14 cellular contexts compared by ENCODE assay signal in the genomic region with DNA sequence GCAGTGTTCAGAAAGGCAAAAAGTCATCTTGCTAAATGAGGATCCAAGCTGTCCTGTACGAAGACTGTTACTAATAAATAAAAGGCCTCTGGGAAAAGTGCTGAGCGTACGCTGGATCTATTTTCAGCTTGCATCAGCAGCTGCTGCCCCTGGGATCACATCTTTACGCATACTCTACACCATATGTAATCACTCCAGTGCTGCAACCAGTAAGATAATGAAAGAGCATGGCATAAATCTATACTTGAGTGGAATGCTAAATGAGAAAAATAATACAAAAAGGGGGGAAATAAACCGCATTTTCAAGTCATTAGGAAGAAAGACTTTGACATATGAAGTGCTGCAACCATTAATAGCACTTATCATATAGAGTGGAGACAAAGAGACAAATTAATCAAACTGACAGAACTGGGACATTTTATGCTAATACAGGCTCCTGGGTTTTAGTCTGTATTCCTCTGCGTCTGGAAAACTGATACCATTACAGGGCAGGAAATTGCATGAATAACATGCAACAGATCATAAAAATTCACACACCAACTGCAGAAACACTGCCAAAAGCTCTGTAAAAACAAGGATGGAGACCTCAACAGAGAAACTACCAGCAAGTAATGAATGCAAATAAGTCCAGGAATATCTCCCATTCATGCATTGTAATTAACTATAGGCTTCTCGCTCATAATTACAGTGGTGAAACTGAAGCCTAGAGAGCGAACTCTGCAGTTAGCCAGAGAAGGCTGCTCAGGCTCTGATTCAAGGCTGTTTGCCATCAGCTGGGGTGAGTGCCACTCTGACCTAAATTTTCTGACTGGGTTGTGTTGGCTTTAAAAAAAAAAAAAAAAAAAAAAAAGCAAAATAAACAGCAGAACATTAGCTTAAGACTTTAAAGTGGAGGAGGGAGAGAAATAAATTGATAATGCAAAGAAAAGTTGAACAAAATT.
DNase-seq lines count a peak whose midpoint lies in the region; ATAC-seq and TF ChIP-seq lines count a peak whose summit lies in the region.
"Had no signal": no experiment of that assay in that cellular context is flagged by ENCODE, and none has a peak within 500 bp of the region (broad histone marks: within the 10 kb centered on the region; RNA-seq: fewer than 3 reads in every experiment).

No MANE protein-coding gene starts in this region.

- no peak for TF ChIP-seq CTCF in SK-N-SH (IDR thresholded peaks at IDR 0.05)
- no peak for TF ChIP-seq CTCF in left ventricle myocardium inferior (IDR thresholded peaks at IDR 0.05; ENCODE audit: borderline replicate concordance)

- peaks cover 4% of the 10 kb centered on the region for H3F3A ChIP-seq in SK-N-SH (replicated peaks; ENCODE audit: insufficient read depth)

- intact Hi-C loops in left ventricle myocardium inferior (cut with micrococcal nuclease): loop anchor here (10.0 kb wide), 1 partner anchor 317 kb away; the partner anchor contains the start of gene BACH2

- H3K79me2 ChIP-seq in SK-N-SH (ENCODE audit: insufficient read depth): no peaks in the 10 kb centered on the region

- H3K4me1 ChIP-seq in SK-N-SH (ENCODE audit: control insufficient read depth in 1 of 2, insufficient read depth in 2 of 2, low read depth in 1 of 2, low read length in 1 of 2): peaks cover 20 to 31% of the 10 kb centered on the region in 2 experiments; a peak in 3 of 4 replicates
- peaks cover 38% of the 10 kb centered on the region for H3K4me1 ChIP-seq in left ventricle myocardium inferior
- H3K4me1 ChIP-seq: thyroid gland had no signal

- H3K4me3 ChIP-seq in SK-N-SH (ENCODE audit: low read depth in 2 of 2, low read length in 1 of 2): peak overlapping the region in 1 of 2 experiments; percentile 21; a peak in 2 of 4 replicates
- H3K4me3 ChIP-seq in left ventricle myocardium inferior: no peak overlapping the region
- H3K4me3 ChIP-seq: mucosa of descending colon, thyroid gland had no signal

- POLR2A ChIA-PET in SK-N-SH (lab: Yijun Ruan, JAX): interaction anchor here (0.7 to 3.4 kb wide), 6 partner anchors 8 to 463 kb away, joined by 3 to 30 read pairs (median 8); partner anchors contain the start of gene BACH2

- ATAC-seq in HG03439 (IDR thresholded peaks at IDR 0.05; ENCODE audit: unreplicated experiment) (no peak), HG03457 (IDR thresholded peaks at IDR 0.05; ENCODE audit: unreplicated experiment) (no peak), GM21737 (IDR thresholded peaks at IDR 0.05; ENCODE audit: unreplicated experiment) (no peak)
- ATAC-seq: esophagus mucosa, mucosa of descending colon had no signal

- CTCF ChIA-PET in SK-N-SH (lab: Yijun Ruan, JAX): interaction anchor here (0.5 to 11.0 kb wide), 12 partner anchors 11 to 501 kb away, joined by 3 to 114 read pairs (median 4); no protein-coding TSS in a partner anchor

- H3K27ac ChIP-seq in SK-N-SH (ENCODE audit: low read depth in 2 of 2, low read length in 1 of 2): peak overlapping the region; percentile 51 to 99
- H3K27ac ChIP-seq in left ventricle myocardium inferior (replicated peaks): peak overlapping the region; percentile 49
- H3K27ac ChIP-seq: thyroid gland had no signal

- peak; percentile 35 for TF ChIP-seq RAD21 in SK-N-SH (IDR thresholded peaks at IDR 0.05; ENCODE audit: low read length)

- H3K27me3 ChIP-seq in SK-N-SH (ENCODE audit: insufficient read depth): no peaks in the 10 kb centered on the region
- H3K27me3 ChIP-seq in left ventricle myocardium inferior (ENCODE audit: low read depth): no peaks in the 10 kb centered on the region
- H3K27me3 ChIP-seq: thyroid gland had no signal

- H3K9ac ChIP-seq in SK-N-SH: peak overlapping the region; percentile 1; the same call in 1 of the 2 replicates

- peak; percentile 38 to 94; a peak in 2 of 4 replicates for TF ChIP-seq EP300 in SK-N-SH (IDR thresholded peaks at IDR 0.05; ENCODE audit: borderline replicate concordance in 1 of 2, low read depth in 1 of 2, low read length in 1 of 2)

- H2AFZ ChIP-seq in SK-N-SH (ENCODE audit: low read depth): peak overlapping the region; percentile 7; the same call in 1 of the 2 replicates

- no peaks in the 10 kb centered on the region for H3K9me3 ChIP-seq in SK-N-SH
- H3K9me3 ChIP-seq in left ventricle myocardium inferior (replicated peaks): no peaks in the 10 kb centered on the region
- H3K9me3 ChIP-seq: mucosa of descending colon, thyroid gland had no signal

- no peaks in the 10 kb centered on the region for H3K9me2 ChIP-seq in SK-N-SH

- peak; percentile 29 for DNase-seq in NCI-H2196 (lab: John Stamatoyannopoulos, UW; ENCODE audit: unreplicated experiment)
- no peak for DNase-seq in NCI-H2196 treated with DMSO at 0.1 percent for 48 hours (lab: John Stamatoyannopoulos, UW; ENCODE audit: unreplicated experiment)
- DNase-seq in SK-N-SH: peak; percentile 54
- DNase-seq in left ventricle myocardium inferior: no peak
- peak; percentile 29 for DNase-seq in superior temporal gyrus (ENCODE audit: extremely low spot score)
- DNase-seq: 8988T; activated naive CD4-positive, alpha-beta T cell treated with Interleukin-2 at 50 U/mL for 16 hours; mucosa of descending colon; stimulated activated CD4-positive, alpha-beta T cell treated with anti-CD3 and anti-CD28 coated beads, Interleukin-2, amount 100 ng/mL, for 24 hours; thyroid gland had no signal

- 18% methylated on average over 8 of the region's 8 CpGs for WGBS in SK-N-SH (ENCODE audit: low lambda C conversion rate)

- H3K4me2 ChIP-seq in SK-N-SH: peak overlapping the region; percentile 65; the same call in 1 of the 2 replicates

- no peaks in the 10 kb centered on the region for H4K20me1 ChIP-seq in SK-N-SH (ENCODE audit: insufficient read depth)

- H3K36me3 ChIP-seq in SK-N-SH (replicated peaks in 1 of 2; ENCODE audit: control insufficient read depth in 1 of 2, insufficient read depth in 2 of 2, low read length in 1 of 2): no peaks in the 10 kb centered on the region
- H3K36me3 ChIP-seq in left ventricle myocardium inferior: no peaks in the 10 kb centered on the region
- H3K36me3 ChIP-seq: thyroid gland had no signal

TF ChIP-seq in SK-N-SH, 30 proteins besides CTCF, POLR2A, EP300 and RAD21 (continues in another document):
- TF ChIP-seq ELF1 (IDR thresholded peaks at IDR 0.05) (no peak), FOXJ3 (CRISPR knock-in tag; IDR thresholded peaks at IDR 0.05) (peak; percentile 70), JUND (IDR thresholded peaks at IDR 0.05) (peak; percentile 33; the same call in 1 of the 2 replicates), POLR2AphosphoS5 (IDR thresholded peaks at IDR 0.05; ENCODE audit: low read depth, low read length) (peak; percentile 60; the same call in 1 of the 2 replicates), TCF12 (IDR thresholded peaks at IDR 0.05) (peak; percentile 81), YY1 (IDR thresholded peaks at IDR 0.05; ENCODE audit: low read depth) (no peak), GABPA (IDR thresholded peaks at IDR 0.05; ENCODE audit: low read depth) (no peak), CHD2 (IDR thresholded peaks at IDR 0.05; ENCODE audit: low read length, partially characterized antibody) (peak; percentile 48), FOXM1 (IDR thresholded peaks at IDR 0.05; ENCODE audit: low read depth) (0 out of 2 replicates have a peak, but pooled peaks have one; percentile 30), TEAD4 (IDR thresholded peaks at IDR 0.05; ENCODE audit: borderline replicate concordance, insufficient read depth) (0 out of 2 replicates have a peak, but pooled peaks have one; percentile 26), MEF2A (IDR thresholded peaks at IDR 0.05; ENCODE audit: borderline replicate concordance, low read depth) (peak; percentile 20; the same call in 1 of the 2 replicates), USF1 (IDR thresholded peaks at IDR 0.05; ENCODE audit: borderline replicate concordance, low read depth) (no peak), MXI1 (IDR thresholded peaks at IDR 0.05; ENCODE audit: low read depth, low read length) (0 out of 2 replicates have a peak, but pooled peaks have one; percentile 10), GATA2 (CRISPR knock-in tag; IDR thresholded peaks at IDR 0.05) (peak; percentile 79)
- TF ChIP-seq, protein P1, sequence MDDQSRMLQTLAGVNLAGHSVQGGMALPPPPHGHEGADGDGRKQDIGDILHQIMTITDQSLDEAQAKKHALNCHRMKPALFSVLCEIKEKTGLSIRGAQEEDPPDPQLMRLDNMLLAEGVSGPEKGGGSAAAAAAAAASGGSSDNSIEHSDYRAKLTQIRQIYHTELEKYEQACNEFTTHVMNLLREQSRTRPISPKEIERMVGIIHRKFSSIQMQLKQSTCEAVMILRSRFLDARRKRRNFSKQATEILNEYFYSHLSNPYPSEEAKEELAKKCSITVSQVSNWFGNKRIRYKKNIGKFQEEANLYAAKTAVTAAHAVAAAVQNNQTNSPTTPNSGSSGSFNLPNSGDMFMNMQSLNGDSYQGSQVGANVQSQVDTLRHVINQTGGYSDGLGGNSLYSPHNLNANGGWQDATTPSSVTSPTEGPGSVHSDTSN (IDR thresholded peaks at IDR 0.05): peak; percentile 67
- TF ChIP-seq, protein P2, sequence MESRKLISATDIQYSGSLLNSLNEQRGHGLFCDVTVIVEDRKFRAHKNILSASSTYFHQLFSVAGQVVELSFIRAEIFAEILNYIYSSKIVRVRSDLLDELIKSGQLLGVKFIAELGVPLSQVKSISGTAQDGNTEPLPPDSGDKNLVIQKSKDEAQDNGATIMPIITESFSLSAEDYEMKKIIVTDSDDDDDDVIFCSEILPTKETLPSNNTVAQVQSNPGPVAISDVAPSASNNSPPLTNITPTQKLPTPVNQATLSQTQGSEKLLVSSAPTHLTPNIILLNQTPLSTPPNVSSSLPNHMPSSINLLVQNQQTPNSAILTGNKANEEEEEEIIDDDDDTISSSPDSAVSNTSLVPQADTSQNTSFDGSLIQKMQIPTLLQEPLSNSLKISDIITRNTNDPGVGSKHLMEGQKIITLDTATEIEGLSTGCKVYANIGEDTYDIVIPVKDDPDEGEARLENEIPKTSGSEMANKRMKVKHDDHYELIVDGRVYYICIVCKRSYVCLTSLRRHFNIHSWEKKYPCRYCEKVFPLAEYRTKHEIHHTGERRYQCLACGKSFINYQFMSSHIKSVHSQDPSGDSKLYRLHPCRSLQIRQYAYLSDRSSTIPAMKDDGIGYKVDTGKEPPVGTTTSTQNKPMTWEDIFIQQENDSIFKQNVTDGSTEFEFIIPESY (IDR thresholded peaks at IDR 0.05; ENCODE audit: borderline replicate concordance, low read depth): no peak
- TF ChIP-seq, protein P3, sequence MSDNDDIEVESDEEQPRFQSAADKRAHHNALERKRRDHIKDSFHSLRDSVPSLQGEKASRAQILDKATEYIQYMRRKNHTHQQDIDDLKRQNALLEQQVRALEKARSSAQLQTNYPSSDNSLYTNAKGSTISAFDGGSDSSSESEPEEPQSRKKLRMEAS (IDR thresholded peaks at IDR 0.05; ENCODE audit: low read depth): 0 out of 2 replicates have a peak, but pooled peaks have one; percentile 7

Comparison
In these comparisons a context has a peak if more than half of its experiments do, and no peak if none do; other contexts are left out.
1. DNase-seq: peak in NCI-H2196 (single experiment), SK-N-SH (single experiment) and superior temporal gyrus (single experiment); none in NCI-H2196 treated with DMSO at 0.1 percent for 48 hours (single experiment) and left ventricle myocardium inferior (single experiment).